8 cellular contexts compared by ENCODE assay signal in the genomic region with DNA sequence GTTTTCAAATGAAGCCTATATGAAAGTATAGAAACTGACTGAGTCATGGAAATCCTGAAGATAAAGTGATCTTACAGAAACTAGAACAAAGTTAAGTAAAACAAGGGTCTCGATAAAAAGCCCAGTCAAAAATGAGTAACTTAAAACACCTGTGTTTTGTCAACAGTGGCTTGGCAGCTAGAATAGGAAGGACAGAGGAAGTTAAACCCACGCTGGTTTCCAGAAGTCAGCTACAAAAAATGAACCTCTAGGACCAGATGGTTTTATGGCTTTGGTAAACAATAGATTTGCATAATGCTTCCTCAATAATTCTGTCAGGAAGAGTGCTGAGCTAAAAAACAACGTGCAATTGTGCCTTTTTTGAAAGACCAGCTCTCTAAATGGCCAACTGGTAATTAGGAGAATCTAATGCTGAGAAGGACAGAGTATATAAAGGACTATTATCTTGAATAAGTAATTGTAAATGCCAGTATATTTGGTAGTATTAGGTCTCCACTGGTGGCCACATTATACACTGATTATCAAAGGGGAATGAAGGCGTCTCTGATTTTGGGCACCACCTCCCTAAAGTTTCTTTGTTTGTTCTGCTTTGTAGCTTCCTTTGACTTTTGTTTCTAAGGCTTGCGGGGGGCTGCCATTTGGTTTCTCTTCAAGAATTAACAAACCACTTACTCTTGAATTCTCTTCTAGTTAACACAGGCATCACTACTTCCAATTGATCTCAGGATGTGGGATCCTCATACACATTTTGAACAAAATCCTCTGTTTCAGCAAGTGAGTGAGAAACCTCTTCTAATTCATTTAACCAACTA.
DNase-seq lines count a peak whose midpoint lies in the region; ATAC-seq and TF ChIP-seq lines count a peak whose summit lies in the region.

No MANE protein-coding gene starts in this region.

- TF ChIP-seq POLR2A in Peyer's patch (IDR thresholded peaks at IDR 0.05) = no peak

- TF ChIP-seq CTCF in AG10803 (conservative IDR thresholded peaks at IDR 0.05; ENCODE audit: low read length) = no peak
- TF ChIP-seq CTCF in Peyer's patch (IDR thresholded peaks at IDR 0.05) = no peak

- no peaks in the 10 kb centered on the region for H3K27me3 ChIP-seq in Peyer's patch

- peak overlapping the region in 1 of 4 donors; percentile 15 for H3K27ac ChIP-seq in Peyer's patch

- no peaks in the 10 kb centered on the region for H3K36me3 ChIP-seq in Peyer's patch

- no peak overlapping the region for H3K4me3 ChIP-seq in AG10803 (ENCODE audit: low read length)
- H3K4me3 ChIP-seq in Peyer's patch = no peak overlapping the region

- ATAC-seq in GM18861 (IDR thresholded peaks at IDR 0.05; ENCODE audit: unreplicated experiment) = peak; percentile 71
- ATAC-seq in HG03039 (IDR thresholded peaks at IDR 0.05; ENCODE audit: unreplicated experiment) = peak; percentile 65

- no peaks in the 10 kb centered on the region for H3K9me3 ChIP-seq in Peyer's patch

- peaks cover 0 to 9% (median 0%) of the 10 kb centered on the region in 4 donors for H3K4me1 ChIP-seq in Peyer's patch

- intact Hi-C loops in posterior vena cava (cut with DNase I) = no loop called here

- peak; percentile 29 for DNase-seq in AG10803 (ENCODE audit: low read depth)
- peak; percentile 71 for DNase-seq in NCI-H446 treated with DMSO at 0.1 percent for 48 hours (lab: John Stamatoyannopoulos, UW)
- DNase-seq in iris pigment epithelial cell (ENCODE audit: low read depth) = peak; percentile 34
- no peak for DNase-seq in NCI-H187 (lab: John Stamatoyannopoulos, UW)
- no peak for DNase-seq in posterior vena cava (ENCODE audit: low spot score)
- no peak for DNase-seq in Peyer's patch

Comparison
In these comparisons a context has a peak if more than half of its experiments do, and no peak if none do; other contexts are left out.
1. DNase-seq: peak in AG10803 (single experiment), NCI-H446 treated with DMSO at 0.1 percent for 48 hours (single experiment) and iris pigment epithelial cell (single experiment); none in NCI-H187 (0 of 2), posterior vena cava (single experiment) and Peyer's patch (0 of 3).